Comparison of ENCODE assay signal across 17 cellular contexts in the genomic region with DNA sequence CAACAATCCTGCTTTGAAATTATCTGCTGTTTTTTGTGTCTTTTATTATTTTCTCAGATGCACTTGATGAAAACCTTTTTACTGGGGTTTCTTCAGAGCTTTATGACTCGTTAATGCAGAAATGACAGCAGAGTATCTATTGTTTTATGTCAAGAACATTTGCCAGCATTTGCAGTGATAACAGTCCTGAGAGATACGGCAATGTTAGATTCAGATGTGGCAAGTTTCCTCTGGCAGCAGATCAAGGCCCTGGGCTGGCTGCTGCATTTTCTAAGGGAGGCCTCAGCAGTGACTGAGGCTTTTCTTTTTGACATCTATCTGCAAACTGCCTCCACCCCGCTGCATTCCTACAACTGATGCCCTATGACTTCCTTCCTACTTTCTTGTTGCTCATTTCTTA. TPM values are rescaled to one million over a fixed set of nuclear protein-coding genes. Genes with fewer than 3 reads are reported as not detected.
DNase-seq lines count a peak whose midpoint lies in the region; ATAC-seq, FAIRE-seq and TF ChIP-seq lines count a peak whose summit lies in the region.
"Had no signal": no experiment of that assay in that cellular context is flagged by ENCODE, and none has a peak within 500 bp of the region (broad histone marks: within the 10 kb centered on the region; RNA-seq: fewer than 3 reads in every experiment).

No MANE protein-coding gene starts in this region.

- H4K20me1 ChIP-seq in Loucy (ENCODE audit: insufficient read depth, low read length, poor library complexity, severe bottlenecking) (no peaks in the 10 kb centered on the region), astrocyte (ENCODE audit: insufficient read depth, low read length) (no peaks in the 10 kb centered on the region)

- H3K9ac ChIP-seq in Loucy (ENCODE audit: low read depth, low read length, poor library complexity, severe bottlenecking), result no peak overlapping the region
- no peak overlapping the region for H3K9ac ChIP-seq in astrocyte (ENCODE audit: low read length)

- H3K27me3 ChIP-seq in Loucy (ENCODE audit: insufficient read depth, low read length, poor library complexity, severe bottlenecking), result no peaks in the 10 kb centered on the region
- no peaks in the 10 kb centered on the region for H3K27me3 ChIP-seq in astrocyte (ENCODE audit: insufficient read depth, low read length)
- H3K27me3 ChIP-seq in thoracic aorta (replicated peaks; ENCODE audit: insufficient read depth), result no peaks in the 10 kb centered on the region

- no peaks in the 10 kb centered on the region for H3K27me3 Mint-ChIP-seq in astrocyte (ENCODE audit: low read depth, unreplicated experiment)
- H3K27me3 Mint-ChIP-seq in T-cell, result peaks cover 0 to 6% of the 10 kb centered on the region in 2 donors
- H3K27me3 Mint-ChIP-seq in chondrocyte (ENCODE audit: low read depth), result no peaks in the 10 kb centered on the region

- TF ChIP-seq CTCF in Loucy (conservative IDR thresholded peaks at IDR 0.05; ENCODE audit: low read length) (no peak), astrocyte (IDR thresholded peaks at IDR 0.05; ENCODE audit: insufficient read depth, low read depth, low read length) (no peak), thoracic aorta (IDR thresholded peaks at IDR 0.05) (no peak), chondrocyte (IDR thresholded peaks at IDR 0.05) (no peak)

- intact Hi-C loops in left ventricle myocardium superior (cut with micrococcal nuclease), result no loop called here

- peak overlapping the region; percentile 54 for H3K4me2 ChIP-seq in Loucy (ENCODE audit: low read depth, low read length, poor library complexity, severe bottlenecking)
- no peak overlapping the region for H3K4me2 ChIP-seq in astrocyte (ENCODE audit: low read length)

- POLR2A ChIA-PET in T-cell (lab: Charles Lee), result no interaction called here

- ATAC-seq in left ventricle myocardium superior (peak; percentile 31), thoracic aorta (ENCODE audit: insufficient number of reproducible peaks, low FRiP score, low read depth) (no peak), T-cell (replicated peaks in 1 of 4) (no peak)
- ATAC-seq: activated naive CD4-positive, alpha-beta T cell treated with anti-CD3 and anti-CD28 coated beads, Interleukin-2, amount 50 U/mL, for 72 hours; CD8-positive, alpha-beta T cell; HCT116 had no signal

- H3K4me3 ChIP-seq in Loucy (ENCODE audit: low read length, poor library complexity, severe bottlenecking) (no peak overlapping the region), astrocyte (ENCODE audit: insufficient read depth, low read depth, low read length) (no peak overlapping the region), thoracic aorta (no peak overlapping the region)

- H3K4me1 ChIP-seq in Loucy (ENCODE audit: insufficient read depth, low read length, poor library complexity, severe bottlenecking) (peaks cover 14% of the 10 kb centered on the region), astrocyte (ENCODE audit: insufficient read depth, low read length) (peaks cover 44% of the 10 kb centered on the region), thoracic aorta (ENCODE audit: control insufficient read depth in 1 of 2, low read depth in 2 of 2) (peaks cover 58 to 82% of the 10 kb centered on the region in 2 donors)

- H3K36me3 Mint-ChIP-seq in astrocyte (ENCODE audit: low read depth, unreplicated experiment) (peaks cover 6% of the 10 kb centered on the region), T-cell (no peaks in the 10 kb centered on the region), chondrocyte (ENCODE audit: low read depth) (peaks cover 3% of the 10 kb centered on the region)
- H3K36me3 Mint-ChIP-seq: activated naive CD4-positive, alpha-beta T cell treated with anti-CD3 and anti-CD28 coated beads, Interleukin-2, amount 50 U/mL, for 72 hours; CD8-positive, alpha-beta T cell had no signal

- no peaks in the 10 kb centered on the region for H3F3A ChIP-seq in Loucy (ENCODE audit: low read depth)

- H3K9me3 Mint-ChIP-seq in astrocyte (ENCODE audit: unreplicated experiment), result peaks cover 1% of the 10 kb centered on the region
- no peaks in the 10 kb centered on the region for H3K9me3 Mint-ChIP-seq in T-cell
- peaks cover 3% of the 10 kb centered on the region for H3K9me3 Mint-ChIP-seq in chondrocyte (ENCODE audit: low read depth)
- H3K9me3 Mint-ChIP-seq: activated naive CD4-positive, alpha-beta T cell treated with anti-CD3 and anti-CD28 coated beads, Interleukin-2, amount 50 U/mL, for 72 hours; CD8-positive, alpha-beta T cell had no signal

- H3K9me3 ChIP-seq in Loucy (ENCODE audit: insufficient read depth, low read depth, low read length) (no peaks in the 10 kb centered on the region), astrocyte (ENCODE audit: insufficient read depth, low read depth, low read length) (no peaks in the 10 kb centered on the region), thoracic aorta (no peaks in the 10 kb centered on the region)

- CTCF ChIA-PET in T-cell (lab: Charles Lee), result no interaction called here

- H3K79me2 ChIP-seq in Loucy (ENCODE audit: insufficient read depth, low read length), result no peaks in the 10 kb centered on the region
- H3K79me2 ChIP-seq in astrocyte (ENCODE audit: insufficient read depth, low read length), result no peaks in the 10 kb centered on the region

- no peaks in the 10 kb centered on the region for H3K9me2 ChIP-seq in Loucy (replicated peaks; ENCODE audit: low read depth, low read length)

- peak; percentile 74 for FAIRE-seq in astrocyte (lab: Jason Lieb, UNC)
- FAIRE-seq: GM12892 had no signal

- H3K27ac ChIP-seq in astrocyte (ENCODE audit: low read depth, low read length) (peak overlapping the region; percentile 30), thoracic aorta (peak overlapping the region; percentile 95 to 96)

- no peak overlapping the region for H3K4me3 Mint-ChIP-seq in astrocyte (ENCODE audit: unreplicated experiment)
- no peak overlapping the region for H3K4me3 Mint-ChIP-seq in T-cell
- no peak overlapping the region for H3K4me3 Mint-ChIP-seq in chondrocyte (ENCODE audit: unreplicated experiment)
- H3K4me3 Mint-ChIP-seq: CD8-positive, alpha-beta T cell had no signal

- no peaks in the 10 kb centered on the region for H3K36me3 ChIP-seq in Loucy (ENCODE audit: insufficient read depth, low read length)
- H3K36me3 ChIP-seq in astrocyte (ENCODE audit: insufficient read depth, low read length), result peaks cover 16% of the 10 kb centered on the region
- peaks cover 12% of the 10 kb centered on the region for H3K36me3 ChIP-seq in thoracic aorta

- H2AFZ ChIP-seq in Loucy (ENCODE audit: low read length), result peak overlapping the region; percentile 58; the same call in 1 of the 2 replicates
- H2AFZ ChIP-seq in astrocyte (ENCODE audit: low read depth, low read length), result no peak overlapping the region

- peak; percentile 65 for DNase-seq in astrocyte (ENCODE audit: low read depth)
- DNase-seq in left ventricle myocardium superior, result peak; percentile 44
- no peak for DNase-seq in thoracic aorta (ENCODE audit: low spot score)
- DNase-seq in T-cell, result no peak
- DNase-seq in NCI-H1417 (lab: John Stamatoyannopoulos, UW), result no peak
- no peak for DNase-seq in chondrocyte (ENCODE audit: low spot score)
- DNase-seq in central memory CD4-positive, alpha-beta T cell, result no peak
- DNase-seq: CD8-positive, alpha-beta T cell; kidney glomerular epithelial cell; NCI-H187; NCI-H69; posterior cingulate gyrus had no signal

- H3K27ac Mint-ChIP-seq in astrocyte (ENCODE audit: unreplicated experiment), result peak overlapping the region; percentile 29
- no peak overlapping the region for H3K27ac Mint-ChIP-seq in T-cell
- H3K27ac Mint-ChIP-seq in chondrocyte (ENCODE audit: unreplicated experiment), result no peak overlapping the region
- H3K27ac Mint-ChIP-seq: activated naive CD4-positive, alpha-beta T cell treated with anti-CD3 and anti-CD28 coated beads, Interleukin-2, amount 50 U/mL, for 72 hours; CD8-positive, alpha-beta T cell had no signal

- H3K4me1 Mint-ChIP-seq in astrocyte (ENCODE audit: low read depth, unreplicated experiment), result peaks cover 34% of the 10 kb centered on the region
- no peaks in the 10 kb centered on the region for H3K4me1 Mint-ChIP-seq in T-cell
- H3K4me1 Mint-ChIP-seq in chondrocyte (ENCODE audit: low read depth), result peaks cover 50% of the 10 kb centered on the region

RNA-seq across cellular contexts. Expression of a gene that starts 40.2 kb away (rescaled TPM):
- total RNA-seq in astrocyte (146 and 155 TPM in 2 replicates), left ventricle myocardium superior (50.7 TPM), thoracic aorta (1,000 to 10,000 TPM; 1,782 to 2,754 TPM), T-cell (under 1 TPM in 3 of 5 donors, not detected in 2; 0.30 to 0.95 (median 0.73) TPM), chondrocyte (9.5 to 39.6 TPM (median 38.6 TPM) in 3 replicates)
- total RNA-seq: activated naive CD4-positive, alpha-beta T cell treated with anti-CD3 and anti-CD28 coated beads, Interleukin-2, amount 50 U/mL, for 72 hours; CD8-positive, alpha-beta T cell; T-helper 1 cell treated with Interleukin-12 subunit alpha and Interleukin-12 subunit beta and Interleukin-4 antibody, amounts not matched to agents 30 ng/mL and 1 ng/mL, for 36 hours had no signal

Comparison
In these comparisons a context has a peak if more than half of its experiments do, and no peak if none do; other contexts are left out.
1. DNase-seq: peak in astrocyte (single experiment) and left ventricle myocardium superior (single experiment); none in thoracic aorta (single experiment), T-cell (0 of 34), NCI-H1417 (0 of 3), chondrocyte (single experiment) and central memory CD4-positive, alpha-beta T cell (single experiment).